In the genomic region with DNA sequence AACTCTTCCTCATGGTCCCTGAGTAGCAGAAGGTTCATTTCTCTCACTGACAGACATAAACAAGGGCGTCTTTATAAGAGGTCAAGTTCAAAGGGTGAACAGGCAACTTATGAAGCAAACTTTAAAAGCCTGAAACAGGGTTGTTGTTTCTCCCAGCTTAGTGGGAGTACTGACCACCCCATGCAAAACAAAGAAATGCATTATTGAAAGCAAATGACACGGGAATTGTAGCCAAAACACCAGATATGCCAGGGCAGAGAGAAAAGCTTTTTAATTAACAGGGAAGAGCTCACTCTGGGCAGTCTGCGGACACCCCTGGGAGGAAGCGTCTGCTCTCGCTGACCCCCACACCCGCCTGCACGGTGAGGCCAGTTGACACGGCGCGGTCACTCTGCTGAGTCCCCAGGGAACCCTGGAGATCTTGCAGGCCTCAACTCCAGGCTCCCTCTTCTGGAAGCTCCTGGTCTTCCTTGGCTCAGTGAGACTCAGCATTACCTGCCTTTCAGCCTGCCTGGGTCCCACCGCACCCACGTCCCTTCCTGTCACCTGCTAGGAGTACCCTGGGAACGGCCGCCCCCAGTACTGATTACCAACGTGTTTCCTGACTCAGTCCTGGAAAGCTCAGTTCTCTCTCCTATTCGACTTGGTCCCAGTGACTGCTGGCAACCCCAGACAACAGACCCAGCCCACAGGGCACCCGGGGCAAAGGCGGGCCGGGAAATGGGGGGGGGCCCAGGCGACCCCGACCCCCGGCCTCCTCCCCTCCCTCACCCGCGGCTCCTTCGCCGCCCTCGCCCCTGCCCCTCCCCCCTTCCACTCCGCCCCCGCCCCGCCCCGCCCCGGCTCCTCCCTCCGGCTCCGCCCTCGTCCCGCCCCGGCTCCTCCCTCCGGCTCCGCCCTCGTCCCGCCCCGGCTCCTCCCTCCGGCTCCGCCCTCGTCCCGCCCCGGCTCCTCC, we compare ENCODE assay signal across 1 cellular context.
TF ChIP-seq lines count a peak whose summit lies in the region.

No MANE protein-coding gene starts in this region.

TF ChIP-seq in HepG2, 621 proteins besides CTCF, POLR2A, EP300 and RAD21 (continued from another document):
- TF ChIP-seq, protein P1, sequence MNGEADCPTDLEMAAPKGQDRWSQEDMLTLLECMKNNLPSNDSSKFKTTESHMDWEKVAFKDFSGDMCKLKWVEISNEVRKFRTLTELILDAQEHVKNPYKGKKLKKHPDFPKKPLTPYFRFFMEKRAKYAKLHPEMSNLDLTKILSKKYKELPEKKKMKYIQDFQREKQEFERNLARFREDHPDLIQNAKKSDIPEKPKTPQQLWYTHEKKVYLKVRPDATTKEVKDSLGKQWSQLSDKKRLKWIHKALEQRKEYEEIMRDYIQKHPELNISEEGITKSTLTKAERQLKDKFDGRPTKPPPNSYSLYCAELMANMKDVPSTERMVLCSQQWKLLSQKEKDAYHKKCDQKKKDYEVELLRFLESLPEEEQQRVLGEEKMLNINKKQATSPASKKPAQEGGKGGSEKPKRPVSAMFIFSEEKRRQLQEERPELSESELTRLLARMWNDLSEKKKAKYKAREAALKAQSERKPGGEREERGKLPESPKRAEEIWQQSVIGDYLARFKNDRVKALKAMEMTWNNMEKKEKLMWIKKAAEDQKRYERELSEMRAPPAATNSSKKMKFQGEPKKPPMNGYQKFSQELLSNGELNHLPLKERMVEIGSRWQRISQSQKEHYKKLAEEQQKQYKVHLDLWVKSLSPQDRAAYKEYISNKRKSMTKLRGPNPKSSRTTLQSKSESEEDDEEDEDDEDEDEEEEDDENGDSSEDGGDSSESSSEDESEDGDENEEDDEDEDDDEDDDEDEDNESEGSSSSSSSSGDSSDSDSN (CRISPR knock-in tag; IDR thresholded peaks at IDR 0.05) = 0 out of 2 replicates have a peak, but pooled peaks have one; percentile 20
- no peak for TF ChIP-seq SNAI1 (CRISPR knock-in tag; IDR thresholded peaks at IDR 0.05; ENCODE audit: borderline replicate concordance)
- TF ChIP-seq MBNL3 (CRISPR knock-in tag; conservative IDR thresholded peaks at IDR 0.05) = no peak
- TF ChIP-seq MYC (CRISPR knock-in tag; IDR thresholded peaks at IDR 0.05; ENCODE audit: borderline replicate concordance) = peak; percentile 18; the same call in 1 of the 2 replicates
- TF ChIP-seq U2AF2 (IDR thresholded peaks at IDR 0.05; ENCODE audit: low read depth, low read length) = no peak
- no peak for TF ChIP-seq ZBTB7A (CRISPR knock-in tag; IDR thresholded peaks at IDR 0.05)
- TF ChIP-seq FOXA3 (CRISPR knock-in tag; IDR thresholded peaks at IDR 0.05) = no peak
- 0 out of 2 replicates have a peak, but pooled peaks have one; percentile 30 for TF ChIP-seq ZNF333 (CRISPR knock-in tag; IDR thresholded peaks at IDR 0.05; ENCODE audit: borderline replicate concordance)
- TF ChIP-seq ZFP41 (CRISPR knock-in tag; IDR thresholded peaks at IDR 0.05; ENCODE audit: borderline replicate concordance) = no peak
- TF ChIP-seq ZNF432 (CRISPR knock-in tag; IDR thresholded peaks at IDR 0.05; ENCODE audit: borderline replicate concordance) = no peak
- TF ChIP-seq RFX3 (CRISPR knock-in tag; IDR thresholded peaks at IDR 0.05) = no peak
- peak; percentile 47; the same call in 1 of the 2 replicates for TF ChIP-seq POLR2G (IDR thresholded peaks at IDR 0.05; ENCODE audit: low read depth, low read length)
- no peak for TF ChIP-seq PCBP2 (optimal IDR thresholded peaks at IDR 0.05; ENCODE audit: low read depth, low read length, poor library complexity, severe bottlenecking)
- TF ChIP-seq STAG1 (CRISPR knock-in tag; IDR thresholded peaks at IDR 0.05) = peak; percentile 59
- TF ChIP-seq ZNF337 (CRISPR knock-in tag; IDR thresholded peaks at IDR 0.05; ENCODE audit: borderline replicate concordance, low read depth) = no peak
- no peak for TF ChIP-seq KDM3A (CRISPR knock-in tag; IDR thresholded peaks at IDR 0.05; ENCODE audit: low read depth)
- peak; percentile 39 for TF ChIP-seq SKI (IDR thresholded peaks at IDR 0.05; ENCODE audit: partially characterized antibody)
- peak; percentile 79 for TF ChIP-seq TGIF2 (CRISPR knock-in tag; IDR thresholded peaks at IDR 0.05)
- no peak; the same call in 1 of the 2 replicates for TF ChIP-seq ZSCAN31 (CRISPR knock-in tag; IDR thresholded peaks at IDR 0.05; ENCODE audit: low read depth)
- TF ChIP-seq MTA3 (CRISPR knock-in tag; IDR thresholded peaks at IDR 0.05) = no peak
- no peak for TF ChIP-seq NFYB (CRISPR knock-in tag; IDR thresholded peaks at IDR 0.05)
- TF ChIP-seq, protein P2, sequence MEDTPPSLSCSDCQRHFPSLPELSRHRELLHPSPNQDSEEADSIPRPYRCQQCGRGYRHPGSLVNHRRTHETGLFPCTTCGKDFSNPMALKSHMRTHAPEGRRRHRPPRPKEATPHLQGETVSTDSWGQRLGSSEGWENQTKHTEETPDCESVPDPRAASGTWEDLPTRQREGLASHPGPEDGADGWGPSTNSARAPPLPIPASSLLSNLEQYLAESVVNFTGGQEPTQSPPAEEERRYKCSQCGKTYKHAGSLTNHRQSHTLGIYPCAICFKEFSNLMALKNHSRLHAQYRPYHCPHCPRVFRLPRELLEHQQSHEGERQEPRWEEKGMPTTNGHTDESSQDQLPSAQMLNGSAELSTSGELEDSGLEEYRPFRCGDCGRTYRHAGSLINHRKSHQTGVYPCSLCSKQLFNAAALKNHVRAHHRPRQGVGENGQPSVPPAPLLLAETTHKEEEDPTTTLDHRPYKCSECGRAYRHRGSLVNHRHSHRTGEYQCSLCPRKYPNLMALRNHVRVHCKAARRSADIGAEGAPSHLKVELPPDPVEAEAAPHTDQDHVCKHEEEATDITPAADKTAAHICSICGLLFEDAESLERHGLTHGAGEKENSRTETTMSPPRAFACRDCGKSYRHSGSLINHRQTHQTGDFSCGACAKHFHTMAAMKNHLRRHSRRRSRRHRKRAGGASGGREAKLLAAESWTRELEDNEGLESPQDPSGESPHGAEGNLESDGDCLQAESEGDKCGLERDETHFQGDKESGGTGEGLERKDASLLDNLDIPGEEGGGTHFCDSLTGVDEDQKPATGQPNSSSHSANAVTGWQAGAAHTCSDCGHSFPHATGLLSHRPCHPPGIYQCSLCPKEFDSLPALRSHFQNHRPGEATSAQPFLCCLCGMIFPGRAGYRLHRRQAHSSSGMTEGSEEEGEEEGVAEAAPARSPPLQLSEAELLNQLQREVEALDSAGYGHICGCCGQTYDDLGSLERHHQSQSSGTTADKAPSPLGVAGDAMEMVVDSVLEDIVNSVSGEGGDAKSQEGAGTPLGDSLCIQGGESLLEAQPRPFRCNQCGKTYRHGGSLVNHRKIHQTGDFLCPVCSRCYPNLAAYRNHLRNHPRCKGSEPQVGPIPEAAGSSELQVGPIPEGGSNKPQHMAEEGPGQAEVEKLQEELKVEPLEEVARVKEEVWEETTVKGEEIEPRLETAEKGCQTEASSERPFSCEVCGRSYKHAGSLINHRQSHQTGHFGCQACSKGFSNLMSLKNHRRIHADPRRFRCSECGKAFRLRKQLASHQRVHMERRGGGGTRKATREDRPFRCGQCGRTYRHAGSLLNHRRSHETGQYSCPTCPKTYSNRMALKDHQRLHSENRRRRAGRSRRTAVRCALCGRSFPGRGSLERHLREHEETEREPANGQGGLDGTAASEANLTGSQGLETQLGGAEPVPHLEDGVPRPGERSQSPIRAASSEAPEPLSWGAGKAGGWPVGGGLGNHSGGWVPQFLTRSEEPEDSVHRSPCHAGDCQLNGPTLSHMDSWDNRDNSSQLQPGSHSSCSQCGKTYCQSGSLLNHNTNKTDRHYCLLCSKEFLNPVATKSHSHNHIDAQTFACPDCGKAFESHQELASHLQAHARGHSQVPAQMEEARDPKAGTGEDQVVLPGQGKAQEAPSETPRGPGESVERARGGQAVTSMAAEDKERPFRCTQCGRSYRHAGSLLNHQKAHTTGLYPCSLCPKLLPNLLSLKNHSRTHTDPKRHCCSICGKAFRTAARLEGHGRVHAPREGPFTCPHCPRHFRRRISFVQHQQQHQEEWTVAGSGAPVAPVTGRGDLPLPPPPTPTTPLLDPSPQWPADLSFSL (CRISPR knock-in tag; IDR thresholded peaks at IDR 0.05) = no peak
- TF ChIP-seq, protein P3, sequence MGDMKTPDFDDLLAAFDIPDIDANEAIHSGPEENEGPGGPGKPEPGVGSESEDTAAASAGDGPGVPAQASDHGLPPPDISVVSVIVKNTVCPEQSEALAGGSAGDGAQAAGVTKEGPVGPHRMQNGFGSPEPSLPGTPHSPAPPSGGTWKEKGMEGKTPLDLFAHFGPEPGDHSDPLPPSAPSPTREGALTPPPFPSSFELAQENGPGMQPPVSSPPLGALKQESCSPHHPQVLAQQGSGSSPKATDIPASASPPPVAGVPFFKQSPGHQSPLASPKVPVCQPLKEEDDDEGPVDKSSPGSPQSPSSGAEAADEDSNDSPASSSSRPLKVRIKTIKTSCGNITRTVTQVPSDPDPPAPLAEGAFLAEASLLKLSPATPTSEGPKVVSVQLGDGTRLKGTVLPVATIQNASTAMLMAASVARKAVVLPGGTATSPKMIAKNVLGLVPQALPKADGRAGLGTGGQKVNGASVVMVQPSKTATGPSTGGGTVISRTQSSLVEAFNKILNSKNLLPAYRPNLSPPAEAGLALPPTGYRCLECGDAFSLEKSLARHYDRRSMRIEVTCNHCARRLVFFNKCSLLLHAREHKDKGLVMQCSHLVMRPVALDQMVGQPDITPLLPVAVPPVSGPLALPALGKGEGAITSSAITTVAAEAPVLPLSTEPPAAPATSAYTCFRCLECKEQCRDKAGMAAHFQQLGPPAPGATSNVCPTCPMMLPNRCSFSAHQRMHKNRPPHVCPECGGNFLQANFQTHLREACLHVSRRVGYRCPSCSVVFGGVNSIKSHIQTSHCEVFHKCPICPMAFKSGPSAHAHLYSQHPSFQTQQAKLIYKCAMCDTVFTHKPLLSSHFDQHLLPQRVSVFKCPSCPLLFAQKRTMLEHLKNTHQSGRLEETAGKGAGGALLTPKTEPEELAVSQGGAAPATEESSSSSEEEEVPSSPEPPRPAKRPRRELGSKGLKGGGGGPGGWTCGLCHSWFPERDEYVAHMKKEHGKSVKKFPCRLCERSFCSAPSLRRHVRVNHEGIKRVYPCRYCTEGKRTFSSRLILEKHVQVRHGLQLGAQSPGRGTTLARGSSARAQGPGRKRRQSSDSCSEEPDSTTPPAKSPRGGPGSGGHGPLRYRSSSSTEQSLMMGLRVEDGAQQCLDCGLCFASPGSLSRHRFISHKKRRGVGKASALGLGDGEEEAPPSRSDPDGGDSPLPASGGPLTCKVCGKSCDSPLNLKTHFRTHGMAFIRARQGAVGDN (CRISPR knock-in tag; IDR thresholded peaks at IDR 0.05) = peak; percentile 33; the same call in 1 of the 2 replicates
- TF ChIP-seq FOXK2 (IDR thresholded peaks at IDR 0.05) = 0 out of 2 replicates have a peak, but pooled peaks have one; percentile 12
- no peak for TF ChIP-seq ETV6 (CRISPR knock-in tag; conservative IDR thresholded peaks at IDR 0.05)
- no peak for TF ChIP-seq KMT2B (CRISPR knock-in tag; IDR thresholded peaks at IDR 0.05)
- TF ChIP-seq, protein P4, sequence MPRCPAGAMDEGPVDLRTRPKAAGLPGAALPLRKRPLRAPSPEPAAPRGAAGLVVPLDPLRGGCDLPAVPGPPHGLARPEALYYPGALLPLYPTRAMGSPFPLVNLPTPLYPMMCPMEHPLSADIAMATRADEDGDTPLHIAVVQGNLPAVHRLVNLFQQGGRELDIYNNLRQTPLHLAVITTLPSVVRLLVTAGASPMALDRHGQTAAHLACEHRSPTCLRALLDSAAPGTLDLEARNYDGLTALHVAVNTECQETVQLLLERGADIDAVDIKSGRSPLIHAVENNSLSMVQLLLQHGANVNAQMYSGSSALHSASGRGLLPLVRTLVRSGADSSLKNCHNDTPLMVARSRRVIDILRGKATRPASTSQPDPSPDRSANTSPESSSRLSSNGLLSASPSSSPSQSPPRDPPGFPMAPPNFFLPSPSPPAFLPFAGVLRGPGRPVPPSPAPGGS (CRISPR knock-in tag; IDR thresholded peaks at IDR 0.05) = peak; percentile 20; the same call in 1 of the 2 replicates
- no peak for TF ChIP-seq GLI4 (CRISPR knock-in tag; IDR thresholded peaks at IDR 0.05; ENCODE audit: borderline replicate concordance)
- TF ChIP-seq SAP130 (CRISPR knock-in tag; IDR thresholded peaks at IDR 0.05; ENCODE audit: low read depth) = peak; percentile 61; the same call in 1 of the 2 replicates
- peak; percentile 23 for TF ChIP-seq AGO2 (optimal IDR thresholded peaks at IDR 0.05; ENCODE audit: low read depth, low read length)
- peak; percentile 49; the same call in 1 of the 2 replicates for TF ChIP-seq HDAC1 (CRISPR knock-in tag; IDR thresholded peaks at IDR 0.05)
- no peak for TF ChIP-seq KDM5B (CRISPR knock-in tag; IDR thresholded peaks at IDR 0.05; ENCODE audit: borderline replicate concordance)
- TF ChIP-seq, protein P5, sequence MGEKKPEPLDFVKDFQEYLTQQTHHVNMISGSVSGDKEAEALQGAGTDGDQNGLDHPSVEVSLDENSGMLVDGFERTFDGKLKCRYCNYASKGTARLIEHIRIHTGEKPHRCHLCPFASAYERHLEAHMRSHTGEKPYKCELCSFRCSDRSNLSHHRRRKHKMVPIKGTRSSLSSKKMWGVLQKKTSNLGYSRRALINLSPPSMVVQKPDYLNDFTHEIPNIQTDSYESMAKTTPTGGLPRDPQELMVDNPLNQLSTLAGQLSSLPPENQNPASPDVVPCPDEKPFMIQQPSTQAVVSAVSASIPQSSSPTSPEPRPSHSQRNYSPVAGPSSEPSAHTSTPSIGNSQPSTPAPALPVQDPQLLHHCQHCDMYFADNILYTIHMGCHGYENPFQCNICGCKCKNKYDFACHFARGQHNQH (CRISPR knock-in tag; IDR thresholded peaks at IDR 0.05) = no peak
